ENCODE assay signal across 17 cellular contexts in the genomic region with DNA sequence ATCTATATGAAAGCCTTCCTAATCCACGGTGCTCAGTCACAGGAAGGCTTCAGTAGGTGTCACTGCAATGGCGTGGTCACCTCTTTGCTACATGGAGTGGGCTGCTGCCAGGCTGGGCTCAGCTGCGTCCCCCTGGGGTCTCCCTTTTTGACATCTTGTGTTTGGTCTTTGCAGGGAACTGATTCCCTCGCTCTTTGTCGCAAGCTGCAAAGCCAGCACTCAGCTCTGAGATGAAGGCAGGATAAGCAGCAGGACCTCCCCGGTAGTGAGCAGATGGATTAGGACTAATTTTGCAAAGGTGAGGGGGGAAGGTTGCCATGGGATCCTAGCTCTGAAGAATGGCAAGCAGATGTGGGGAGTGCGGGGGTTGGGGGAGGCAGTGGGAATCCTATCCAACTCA.
DNase-seq lines count a peak whose midpoint lies in the region; TF ChIP-seq lines count a peak whose summit lies in the region.
"Had no signal": no experiment of that assay in that cellular context is flagged by ENCODE, and none has a peak within 500 bp of the region (broad histone marks: within the 10 kb centered on the region; RNA-seq: fewer than 3 reads in every experiment).

No MANE protein-coding gene starts in this region.

- DNase-seq in NCI-H748 (lab: John Stamatoyannopoulos, UW; ENCODE audit: unreplicated experiment) (peak; percentile 45), NCI-H748 treated with DMSO at 0.1 percent for 48 hours (lab: John Stamatoyannopoulos, UW) (no peak), NCI-H146 treated with DMSO at 0.1 percent for 48 hours (lab: John Stamatoyannopoulos, UW; ENCODE audit: unreplicated experiment) (peak; percentile 32), endodermal cell (peak; percentile 38), osteocyte (ENCODE audit: extremely low spot score, unreplicated experiment) (peak; percentile 40), islet precursor cell (no peak), left ventricle myocardium inferior (no peak), foreskin fibroblast (no peak)
- DNase-seq: BE2C; CD4-positive, CD25-positive, alpha-beta regulatory T cell; COR-L47; DMS153; GDM1; KBM-7; NCI-H1105 treated with DMSO at 0.1 percent for 48 hours; NCI-H187 treated with DMSO at 0.1 percent for 48 hours; NCI-H510A had no signal

- H3K9ac ChIP-seq in endodermal cell (ENCODE audit: extremely low read depth, low read length, poor library complexity, severe bottlenecking) = no peak overlapping the region

- peaks cover 2% of the 10 kb centered on the region for H3K27me3 Mint-ChIP-seq in endodermal cell (ENCODE audit: insufficient read depth)
- H3K27me3 Mint-ChIP-seq in osteocyte (ENCODE audit: unreplicated experiment) = no peaks in the 10 kb centered on the region

- H3K27me3 ChIP-seq in endodermal cell (ENCODE audit: control insufficient read depth, insufficient read depth, low read length, poor library complexity, severe bottlenecking) (no peaks in the 10 kb centered on the region), left ventricle myocardium inferior (ENCODE audit: low read depth) (no peaks in the 10 kb centered on the region)
- H3K27me3 ChIP-seq: BE2C had no signal

- H3K9me3 Mint-ChIP-seq in endodermal cell = peaks cover 21% of the 10 kb centered on the region
- H3K9me3 Mint-ChIP-seq in osteocyte (ENCODE audit: unreplicated experiment) = peaks cover 5% of the 10 kb centered on the region

- intact Hi-C loops in left ventricle myocardium inferior (cut with micrococcal nuclease) = no loop called here

- H3K27ac ChIP-seq in endodermal cell (ENCODE audit: low read depth, low read length) (no peak overlapping the region), left ventricle myocardium inferior (replicated peaks) (no peak overlapping the region)

- H3K4me1 Mint-ChIP-seq in endodermal cell (peaks cover 31% of the 10 kb centered on the region), osteocyte (ENCODE audit: unreplicated experiment) (peaks cover 30% of the 10 kb centered on the region)
- H3K4me1 Mint-ChIP-seq: CD4-positive, CD25-positive, alpha-beta regulatory T cell had no signal

- H3K4me1 ChIP-seq in endodermal cell (ENCODE audit: control insufficient read depth, insufficient read depth, low read length) = peaks cover 19% of the 10 kb centered on the region
- H3K4me1 ChIP-seq in left ventricle myocardium inferior = peaks cover 7% of the 10 kb centered on the region
- H3K4me1 ChIP-seq: BE2C had no signal

- H3K27ac Mint-ChIP-seq in endodermal cell = peak overlapping the region; percentile 64
- no peak overlapping the region for H3K27ac Mint-ChIP-seq in osteocyte (ENCODE audit: unreplicated experiment)
- H3K27ac Mint-ChIP-seq: CD4-positive, CD25-positive, alpha-beta regulatory T cell had no signal

- peaks cover 29% of the 10 kb centered on the region for H3K9me3 ChIP-seq in endodermal cell (ENCODE audit: control insufficient read depth, low read length)
- H3K9me3 ChIP-seq in left ventricle myocardium inferior (replicated peaks) = no peaks in the 10 kb centered on the region
- H3K9me3 ChIP-seq: BE2C had no signal

- H3K4me3 Mint-ChIP-seq in endodermal cell (no peak overlapping the region), osteocyte (ENCODE audit: unreplicated experiment) (no peak overlapping the region)
- H3K4me3 Mint-ChIP-seq: CD4-positive, CD25-positive, alpha-beta regulatory T cell had no signal

- no peak overlapping the region for H3K4me3 ChIP-seq in endodermal cell (ENCODE audit: low read length)
- no peak overlapping the region for H3K4me3 ChIP-seq in left ventricle myocardium inferior
- no peak overlapping the region for H3K4me3 ChIP-seq in foreskin fibroblast (ENCODE audit: low read depth in 1 of 2, low read length in 2 of 2)

- H3K36me3 Mint-ChIP-seq in endodermal cell (ENCODE audit: low read depth) (no peaks in the 10 kb centered on the region), osteocyte (ENCODE audit: unreplicated experiment) (peaks cover 2% of the 10 kb centered on the region)
- H3K36me3 Mint-ChIP-seq: CD4-positive, CD25-positive, alpha-beta regulatory T cell had no signal

- 75 to 79% methylated on average over 3 to 7 of the region's 7 CpGs for WGBS in endodermal cell (ENCODE audit: insufficient coverage in 1 of 2, insufficient read length in 1 of 2), 2 experiments

- H3K36me3 ChIP-seq in endodermal cell (ENCODE audit: control insufficient read depth, insufficient read depth, low read length) = no peaks in the 10 kb centered on the region
- H3K36me3 ChIP-seq in left ventricle myocardium inferior = no peaks in the 10 kb centered on the region
- H3K36me3 ChIP-seq: BE2C had no signal

- no peak for TF ChIP-seq CTCF in endodermal cell (conservative IDR thresholded peaks at IDR 0.05)
- TF ChIP-seq CTCF in osteocyte (IDR thresholded peaks at IDR 0.05) = no peak
- TF ChIP-seq CTCF in left ventricle myocardium inferior (IDR thresholded peaks at IDR 0.05; ENCODE audit: borderline replicate concordance) = no peak
- TF ChIP-seq CTCF in foreskin fibroblast (IDR thresholded peaks at IDR 0.05; ENCODE audit: low read depth, low read length) = no peak

Comparison
In these comparisons a context has a peak if more than half of its experiments do, and no peak if none do; other contexts are left out.
1. DNase-seq: peak in NCI-H748 (single experiment), NCI-H146 treated with DMSO at 0.1 percent for 48 hours (single experiment), endodermal cell (single experiment) and osteocyte (single experiment); none in NCI-H748 treated with DMSO at 0.1 percent for 48 hours (single experiment), islet precursor cell (single experiment), left ventricle myocardium inferior (single experiment) and foreskin fibroblast (0 of 2).